In genomic region chr16:56732366-56732765, GRCh38 we compare ENCODE assay signal across 15 cellular contexts. TPM values are rescaled to one million over a fixed set of nuclear protein-coding genes. Genes with fewer than 3 reads are reported as not detected.
DNase-seq lines count a peak whose midpoint lies in the region; ATAC-seq and TF ChIP-seq lines count a peak whose summit lies in the region.
"Had no signal": no experiment of that assay in that cellular context is flagged by ENCODE, and none has a peak within 500 bp of the region (broad histone marks: within the 10 kb centered on the region; RNA-seq: fewer than 3 reads in every experiment).

No MANE protein-coding gene starts in this region.

- no peak overlapping the region for H2AFZ ChIP-seq in PC-3 (ENCODE audit: low read length)

- H3K27me3 ChIP-seq in PC-3 (ENCODE audit: low read length) = no peaks in the 10 kb centered on the region
- H3K27me3 ChIP-seq: testis had no signal

- no peaks in the 10 kb centered on the region for H3K9me2 ChIP-seq in PC-3 (replicated peaks; ENCODE audit: low read length)

- no TSS peak for BruUV-seq in PC-3 (replicated peaks; lab: Mats Ljungman, UMichigan)

- no peaks in the 10 kb centered on the region for H3K9me3 ChIP-seq in PC-3 (ENCODE audit: low read length)
- H3K9me3 ChIP-seq: testis had no signal

- CTCF ChIA-PET in PC-3 (lab: Charles Lee) = no interaction called here

- H3K4me1 ChIP-seq in PC-3 (ENCODE audit: insufficient read depth, low read length) = peaks cover 26% of the 10 kb centered on the region

- H3F3A ChIP-seq in PC-3 (ENCODE audit: low read length, unreplicated experiment) = no peaks in the 10 kb centered on the region

- H3K4me2 ChIP-seq in PC-3 (ENCODE audit: low read length) = peak overlapping the region; percentile 99

- no peaks in the 10 kb centered on the region for H3K36me3 ChIP-seq in PC-3 (ENCODE audit: low read depth, low read length)

- POLR2A ChIA-PET in PC-3 (lab: Charles Lee; ENCODE audit: unreplicated experiment) = no interaction called here

- peaks cover 30% of the 10 kb centered on the region; the same call in 1 of the 2 replicates for H4K20me1 ChIP-seq in PC-3 (ENCODE audit: low read length)

- no peak overlapping the region for H3K9ac ChIP-seq in PC-3 (ENCODE audit: low read length)

- no peak overlapping the region for H3K27ac ChIP-seq in PC-3 (ENCODE audit: low read length)
- H3K27ac ChIP-seq in substantia nigra (ENCODE audit: low read depth, low read length, poor library complexity, severe bottlenecking) = no peak overlapping the region
- H3K27ac ChIP-seq: SK-N-MC, testis had no signal

- ATAC-seq in GM18517 (IDR thresholded peaks at IDR 0.05; ENCODE audit: unreplicated experiment) (peak; percentile 50), GM21423 (IDR thresholded peaks at IDR 0.05; ENCODE audit: unreplicated experiment) (peak; percentile 42), HG03039 (IDR thresholded peaks at IDR 0.05; ENCODE audit: unreplicated experiment) (peak; percentile 33), PC-3 (no peak)

- no peak for TF ChIP-seq CTCF in PC-3 (conservative IDR thresholded peaks at IDR 0.05; ENCODE audit: low read depth, low read length)

- intact Hi-C loops in PC-3 (cut with micrococcal nuclease) = no loop called here

- H3K79me2 ChIP-seq in PC-3 (ENCODE audit: low read length) = peaks cover 74% of the 10 kb centered on the region

- DNase-seq in PC-3 = no peak
- DNase-seq in substantia nigra (lab: John Stamatoyannopoulos, UW) = no peak
- DNase-seq in SW480 (ENCODE audit: low spot score) = no peak
- no peak for DNase-seq in NCI-H2107 treated with DMSO at 0.1 percent for 48 hours (lab: John Stamatoyannopoulos, UW; ENCODE audit: unreplicated experiment)
- DNase-seq in HK-2 (ENCODE audit: unreplicated experiment) = no peak
- DNase-seq: activated CD4-positive, CD25-positive, alpha-beta regulatory T cell treated with anti-CD3 and anti-CD28 coated beads, Interleukin-2, amount 50 U/mL, for 72 hours; H7; kidney glomerular epithelial cell; NCI-H146; NCI-H748 treated with DMSO at 0.1 percent for 48 hours; testis had no signal

- H3K4me3 ChIP-seq in PC-3 (ENCODE audit: low read length) = no peak overlapping the region
- H3K4me3 ChIP-seq: SK-N-MC, testis had no signal

RNA-seq across cellular contexts. Expression of gene NUP93, which starts 2.4 kb away (rescaled TPM):
- 94.5 and 98.6 TPM in 2 replicates for total RNA-seq in PC-3 (2014; rRNA removed)

RNA-seq across cellular contexts. Expression of gene MT1X, which starts 50.1 kb away (rescaled TPM):
- 83.8 and 120 TPM in 2 replicates for total RNA-seq in PC-3 (2014; rRNA removed)
